26 cellular contexts compared by ENCODE assay signal in the genomic region with DNA sequence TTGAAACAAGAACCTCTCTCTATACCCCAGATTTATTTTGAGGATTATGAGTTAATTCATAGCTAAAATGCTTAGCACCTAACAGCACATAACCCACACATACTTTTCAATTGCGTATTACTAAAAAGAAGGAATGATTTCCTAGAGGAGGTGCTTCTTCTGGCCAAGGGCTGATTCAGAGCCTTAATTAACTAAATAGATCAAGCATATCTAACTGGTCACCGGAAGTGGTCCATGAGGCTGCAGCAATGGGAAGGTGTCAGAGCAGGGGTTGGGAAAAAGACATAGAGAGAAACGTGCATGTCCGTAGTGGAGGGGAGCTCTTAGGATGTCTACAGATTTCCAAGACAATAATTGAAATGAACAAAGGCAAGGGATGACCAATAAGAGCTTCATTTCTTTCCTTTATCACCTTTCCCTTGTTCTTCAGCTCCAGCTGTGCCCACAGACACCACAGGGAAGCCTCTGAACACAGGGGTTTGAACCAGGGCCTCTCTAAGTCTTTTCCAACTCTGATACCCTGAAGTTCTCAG. TPM values are rescaled to one million over a fixed set of nuclear protein-coding genes. Genes with fewer than 3 reads are reported as not detected.
DNase-seq lines count a peak whose midpoint lies in the region; ATAC-seq and TF ChIP-seq lines count a peak whose summit lies in the region.
"Had no signal": no experiment of that assay in that cellular context is flagged by ENCODE, and none has a peak within 500 bp of the region (broad histone marks: within the 10 kb centered on the region; RNA-seq: fewer than 3 reads in every experiment).

No MANE protein-coding gene starts in this region.

- no peak for TF ChIP-seq RAD21 in liver (IDR thresholded peaks at IDR 0.05)

- no peak for ATAC-seq in body of pancreas
- ATAC-seq in GM19467 (IDR thresholded peaks at IDR 0.05; ENCODE audit: unreplicated experiment), result no peak
- ATAC-seq in HG03159 (IDR thresholded peaks at IDR 0.05; ENCODE audit: unreplicated experiment), result no peak
- ATAC-seq: stimulated activated naive CD8-positive, alpha-beta T cell treated with anti-CD3 and anti-CD28 coated beads, Interleukin-15, Interleukin-2, amounts not matched to agents 100 U/mL and 50 U/mL, for 24 hours; T-cell had no signal

- H3K4me3 ChIP-seq in body of pancreas (no peak overlapping the region), liver (ENCODE audit: low read depth in 1 of 3, low read length in 3 of 3) (peak overlapping the region; percentile 74 to 96 (median 93)), prostate gland (peak overlapping the region; percentile 25 to 38), HAP-1 (no peak overlapping the region)
- H3K4me3 ChIP-seq: left lung had no signal

- intact Hi-C loops in body of pancreas (cut with DNase I) (no loop called here), prostate gland (cut with DNase I) (no loop called here)

- H3K9ac ChIP-seq in liver (ENCODE audit: low read depth in 1 of 2, low read length in 2 of 2), result peak overlapping the region; percentile 97 to 100

- H3K27ac ChIP-seq in C4-2B (peak overlapping the region; percentile 98), body of pancreas (peak overlapping the region; percentile 83 to 92 (median 89)), liver (ENCODE audit: low read depth in 1 of 2, low read length in 2 of 2) (peak overlapping the region; percentile 88 to 96), prostate gland (peak overlapping the region; percentile 77 to 84)
- H3K27ac ChIP-seq: brain microvascular endothelial cell, left lung had no signal

- no peak for DNase-seq in body of pancreas
- DNase-seq in prostate gland (ENCODE audit: low spot score), result no peak
- no peak for DNase-seq in HAP-1 (ENCODE audit: low spot score in 2 of 2)
- no peak for DNase-seq in RKO (ENCODE audit: low spot score)
- DNase-seq: activated gamma-delta T cell treated with Interleukin-2 at 50 U/mL for 16 hours; activated T-cell treated with anti-CD3 and anti-CD28 coated beads, Interleukin-2, amount 50 U/mL, for 1 hour; brain microvascular endothelial cell; CD4-positive, CD25-positive, alpha-beta regulatory T cell; HFFc6; left lung; midbrain; MV-4-11; NCI-H187 treated with DMSO at 0.1 percent for 48 hours; NCI-H2227 treated with DMSO at 0.1 percent for 48 hours; retina; SHP77; stimulated activated CD4-positive, alpha-beta T cell treated with anti-CD3 and anti-CD28 coated beads, Interleukin-4, amount 100 ng/mL, for 4 hours; stimulated activated naive CD8-positive, alpha-beta T cell treated with anti-CD3 and anti-CD28 coated beads, Interleukin-15, Interleukin-2, amounts not matched to agents 100 U/mL and 50 U/mL, for 24 hours; T-cell; trophoblast cell had no signal

- H3K4me1 ChIP-seq in body of pancreas (peaks cover 66% of the 10 kb centered on the region), liver (ENCODE audit: control insufficient read depth in 4 of 4, insufficient read depth in 4 of 4, low read length in 3 of 4) (peaks cover 4 to 43% (median 23%) of the 10 kb centered on the region in 4 donors), prostate gland (replicated peaks) (peaks cover 8% of the 10 kb centered on the region), HAP-1 (peaks cover 18% of the 10 kb centered on the region)

- no peaks in the 10 kb centered on the region for H3K9me3 ChIP-seq in body of pancreas
- no peaks in the 10 kb centered on the region for H3K9me3 ChIP-seq in liver (ENCODE audit: control insufficient read depth in 4 of 4, low read length in 3 of 4)
- no peaks in the 10 kb centered on the region for H3K9me3 ChIP-seq in prostate gland
- no peaks in the 10 kb centered on the region for H3K9me3 ChIP-seq in HAP-1
- H3K9me3 ChIP-seq: left lung had no signal

- TF ChIP-seq POLR2A in body of pancreas (IDR thresholded peaks at IDR 0.05), result no peak
- no peak for TF ChIP-seq POLR2A in prostate gland (IDR thresholded peaks at IDR 0.05)

- H3K27me3 ChIP-seq in body of pancreas (no peaks in the 10 kb centered on the region), liver (ENCODE audit: control insufficient read depth in 4 of 4, insufficient read depth in 4 of 4, low read length in 3 of 4) (no peaks in the 10 kb centered on the region), prostate gland (replicated peaks; ENCODE audit: insufficient read depth) (no peaks in the 10 kb centered on the region), HAP-1 (ENCODE audit: low read depth) (no peaks in the 10 kb centered on the region)
- H3K27me3 ChIP-seq: brain microvascular endothelial cell, left lung had no signal

- in situ Hi-C loops in HAP-1 (cut with MboI; ENCODE audit: low sequenced_read_pairs), result no loop called here

- H3K36me3 ChIP-seq in body of pancreas (replicated peaks in 1 of 2; ENCODE audit: insufficient read depth in 1 of 2, low read depth in 2 of 2), result no peaks in the 10 kb centered on the region
- peaks cover 0 to 2% (median under 1%) of the 10 kb centered on the region in 4 donors for H3K36me3 ChIP-seq in liver (ENCODE audit: control insufficient read depth in 4 of 4, insufficient read depth in 3 of 4, low read depth in 1 of 4, low read length in 3 of 4)
- no peaks in the 10 kb centered on the region for H3K36me3 ChIP-seq in prostate gland
- no peaks in the 10 kb centered on the region for H3K36me3 ChIP-seq in HAP-1 (replicated peaks)
- H3K36me3 ChIP-seq: brain microvascular endothelial cell, left lung had no signal

- WGBS in body of pancreas, 2 donors, result 29 to 39% methylated on average over 4 of the region's 4 CpGs
- 38% methylated on average over 4 of the region's 4 CpGs for WGBS in liver
- 90% methylated on average over 4 of the region's 4 CpGs for WGBS in prostate gland

- TF ChIP-seq CTCF in C4-2B (conservative IDR thresholded peaks at IDR 0.05), result no peak
- TF ChIP-seq CTCF in body of pancreas (IDR thresholded peaks at IDR 0.05), result no peak
- TF ChIP-seq CTCF in liver (IDR thresholded peaks at IDR 0.05; ENCODE audit: low read depth, low read length, missing input control), result no peak
- no peak for TF ChIP-seq CTCF in prostate gland (IDR thresholded peaks at IDR 0.05)

TF ChIP-seq in liver, 16 proteins besides CTCF, POLR2A, EP300 and RAD21:
- no peak for TF ChIP-seq RXRA (IDR thresholded peaks at IDR 0.05)
- no peak for TF ChIP-seq HNF4G (IDR thresholded peaks at IDR 0.05)
- no peak for TF ChIP-seq YY1 (IDR thresholded peaks at IDR 0.05)
- no peak for TF ChIP-seq NR2F2 (IDR thresholded peaks at IDR 0.05)
- TF ChIP-seq SP1 (IDR thresholded peaks at IDR 0.05), result no peak
- no peak for TF ChIP-seq TAF1 (conservative IDR thresholded peaks at IDR 0.05)

RNA-seq across cellular contexts. Expression of a gene that starts 0.5 kb away (rescaled TPM):
- total RNA-seq in body of pancreas (10 to 100 TPM; 14.2 to 14.3 TPM), liver (100 to 1,000 TPM in 1 of 2 donors, 10 to 100 TPM in 1; 83.5 to 326 TPM), prostate gland (100 to 1,000 TPM in 1 of 2 donors, 10 to 100 TPM in 1; 47.1 to 104 TPM)
- polyA plus RNA-seq in liver, result 100 to 1,000 TPM; 243 to 250 TPM
- polyA plus RNA-seq: fibroblast of lung, neural cell had no signal

Comparison
In these comparisons a context has a peak if more than half of its experiments do, and no peak if none do; other contexts are left out.
1. H3K4me3 ChIP-seq: peak in liver (3 of 3) and prostate gland (2 of 2); none in body of pancreas (0 of 2) and HAP-1 (single experiment).
2. Peak in every context shown above with its lines, with median percentiles within 50 percentile points of each other: H3K27ac ChIP-seq.